9 cellular contexts compared by ENCODE assay signal in the genomic region with DNA sequence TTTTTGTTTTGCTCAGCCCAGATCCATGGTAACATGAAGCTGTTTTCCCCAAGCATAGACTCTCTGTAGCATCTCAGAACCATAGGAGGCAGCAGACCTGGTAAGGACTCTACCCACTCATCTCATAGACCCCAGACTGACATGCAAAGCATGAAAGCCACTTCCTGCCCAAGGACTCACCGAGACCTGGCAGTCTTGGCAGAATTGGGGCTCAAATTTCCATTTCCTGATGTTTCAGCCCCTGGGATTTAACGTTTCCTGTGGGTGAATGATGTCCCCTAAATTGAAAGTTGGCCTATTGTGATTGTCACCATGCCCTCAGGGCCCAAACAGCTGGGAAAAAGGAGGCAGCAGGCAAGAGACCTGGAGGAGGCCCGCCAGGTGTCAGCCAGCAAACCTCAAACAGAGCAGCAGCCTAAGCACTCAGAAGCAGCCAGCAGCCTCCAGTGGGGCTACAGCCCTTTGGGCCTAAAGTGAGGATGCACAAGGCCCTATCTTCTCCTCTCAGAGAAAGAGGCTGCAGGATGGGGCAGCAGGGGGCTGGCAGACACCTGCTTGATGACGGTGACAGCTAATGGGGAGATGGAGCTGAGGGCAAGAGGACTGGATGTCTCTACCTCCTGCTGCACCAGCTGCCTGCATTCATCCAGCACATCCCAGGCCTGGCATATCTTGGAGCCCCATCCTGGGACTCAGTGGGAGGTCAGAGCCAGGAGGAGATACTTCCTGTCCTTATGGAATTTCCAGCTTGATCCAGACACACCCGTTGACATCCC. TPM values are rescaled to one million over a fixed set of nuclear protein-coding genes. Genes with fewer than 3 reads are reported as not detected.
DNase-seq lines count a peak whose midpoint lies in the region; ATAC-seq, FAIRE-seq and TF ChIP-seq lines count a peak whose summit lies in the region.
"Had no signal": no experiment of that assay in that cellular context is flagged by ENCODE, and none has a peak within 500 bp of the region (broad histone marks: within the 10 kb centered on the region; RNA-seq: fewer than 3 reads in every experiment).

No MANE protein-coding gene starts in this region.

- no peaks in the 10 kb centered on the region for H3K4me1 ChIP-seq in uterus

- no peaks in the 10 kb centered on the region for H3K27me3 ChIP-seq in uterus

- intact Hi-C loops in uterus (cut with DNase I; ENCODE audit: low total_unique reads), result no loop called here

- peaks cover 16% of the 10 kb centered on the region for H3K4me1 Mint-ChIP-seq in activated CD4-positive, alpha-beta memory T cell treated with anti-CD3 and anti-CD28 coated beads, Interleukin-2, amount 10 ng/mL, durations not matched to agents 7 days and 5 days

- H3K4me3 ChIP-seq in uterus, result no peak overlapping the region

- TF ChIP-seq POLR2A in H54 (IDR thresholded peaks at IDR 0.05; ENCODE audit: low read depth, low read length), result no peak
- no peak for TF ChIP-seq POLR2A in uterus (IDR thresholded peaks at IDR 0.05)

- TF ChIP-seq CTCF in uterus (IDR thresholded peaks at IDR 0.05), result no peak

- no peaks in the 10 kb centered on the region for H3K36me3 ChIP-seq in uterus

- H3K27ac ChIP-seq in uterus, result no peak overlapping the region

- H3K9me3 Mint-ChIP-seq in activated CD4-positive, alpha-beta memory T cell treated with anti-CD3 and anti-CD28 coated beads, Interleukin-2, amount 10 ng/mL, durations not matched to agents 7 days and 5 days, result no peaks in the 10 kb centered on the region

- CTCF ChIA-PET in activated CD4-positive, alpha-beta memory T cell treated with anti-CD3 and anti-CD28 coated beads, Interleukin-2, amount 10 ng/mL, durations not matched to agents 7 days and 5 days (lab: Charles Lee), result interaction anchor here (1.4 kb wide), 1 partner anchor 31 kb away, joined by 4 read pairs; no protein-coding TSS in a partner anchor

- no peak overlapping the region for H3K27ac Mint-ChIP-seq in activated CD4-positive, alpha-beta memory T cell treated with anti-CD3 and anti-CD28 coated beads, Interleukin-2, amount 10 ng/mL, durations not matched to agents 7 days and 5 days

- H3K9me3 ChIP-seq in uterus, result no peaks in the 10 kb centered on the region

- POLR2A ChIA-PET in activated CD4-positive, alpha-beta memory T cell treated with anti-CD3 and anti-CD28 coated beads, Interleukin-2, amount 10 ng/mL, durations not matched to agents 7 days and 5 days (lab: Charles Lee), result no interaction called here

- peaks cover 12% of the 10 kb centered on the region for H3K27me3 Mint-ChIP-seq in activated CD4-positive, alpha-beta memory T cell treated with anti-CD3 and anti-CD28 coated beads, Interleukin-2, amount 10 ng/mL, durations not matched to agents 7 days and 5 days

- no peak overlapping the region for H3K4me3 Mint-ChIP-seq in activated CD4-positive, alpha-beta memory T cell treated with anti-CD3 and anti-CD28 coated beads, Interleukin-2, amount 10 ng/mL, durations not matched to agents 7 days and 5 days

- FAIRE-seq in H54 (lab: Jason Lieb, UNC) (no peak), frontal cortex (lab: Jason Lieb, UNC) (no peak)

- peak; percentile 12 for DNase-seq in COLO668 (lab: John Stamatoyannopoulos, UW; ENCODE audit: unreplicated experiment)
- peak; percentile 24 for DNase-seq in activated CD4-positive, alpha-beta memory T cell treated with anti-CD3 and anti-CD28 coated beads, Interleukin-2, amount 10 ng/mL, durations not matched to agents 7 days and 5 days
- no peak for DNase-seq in H54 (ENCODE audit: insufficient read length, low spot score)
- no peak for DNase-seq in NCI-H510A treated with DMSO at 0.1 percent for 48 hours (lab: John Stamatoyannopoulos, UW)
- DNase-seq in frontal cortex (ENCODE audit: low spot score in 2 of 2), result no peak
- DNase-seq in uterus, result no peak

- no peaks in the 10 kb centered on the region for H3K36me3 Mint-ChIP-seq in activated CD4-positive, alpha-beta memory T cell treated with anti-CD3 and anti-CD28 coated beads, Interleukin-2, amount 10 ng/mL, durations not matched to agents 7 days and 5 days (ENCODE audit: low read depth)

- ATAC-seq in GM19023 (IDR thresholded peaks at IDR 0.05; ENCODE audit: unreplicated experiment), result peak; percentile 89
- ATAC-seq in HG03025 (IDR thresholded peaks at IDR 0.05; ENCODE audit: low FRiP score, unreplicated experiment), result peak; percentile 82

RNA-seq across cellular contexts. Expression of a gene that starts 8.5 kb away (rescaled TPM):
- not detected for total RNA-seq in activated CD4-positive, alpha-beta memory T cell treated with anti-CD3 and anti-CD28 coated beads, Interleukin-2, amount 10 ng/mL, durations not matched to agents 7 days and 5 days
- not detected for total RNA-seq in frontal cortex
- total RNA-seq in uterus, result under 1 TPM in 1 of 4 donors, not detected in 3; 0.76 TPM
- total RNA-seq: renal cortical epithelial cell had no signal

RNA-seq across cellular contexts. Expression of a gene that starts 26.7 kb away (rescaled TPM):
- total RNA-seq in activated CD4-positive, alpha-beta memory T cell treated with anti-CD3 and anti-CD28 coated beads, Interleukin-2, amount 10 ng/mL, durations not matched to agents 7 days and 5 days, result not detected
- not detected for total RNA-seq in frontal cortex
- under 1 TPM in 1 of 4 donors, not detected in 3; 0.14 TPM for total RNA-seq in uterus
- total RNA-seq: renal cortical epithelial cell had no signal

RNA-seq across cellular contexts. Expression of a gene that starts 37.6 kb away (rescaled TPM):
- not detected for total RNA-seq in activated CD4-positive, alpha-beta memory T cell treated with anti-CD3 and anti-CD28 coated beads, Interleukin-2, amount 10 ng/mL, durations not matched to agents 7 days and 5 days
- not detected for total RNA-seq in frontal cortex
- total RNA-seq in uterus, result under 1 TPM in 1 of 4 donors, not detected in 3; 0.21 TPM
- total RNA-seq: renal cortical epithelial cell had no signal

RNA-seq across cellular contexts. Expression of a gene that starts 47.4 kb away (rescaled TPM):
- total RNA-seq in activated CD4-positive, alpha-beta memory T cell treated with anti-CD3 and anti-CD28 coated beads, Interleukin-2, amount 10 ng/mL, durations not matched to agents 7 days and 5 days, result not detected
- total RNA-seq in frontal cortex, result not detected
- total RNA-seq in uterus, result not detected
- total RNA-seq: renal cortical epithelial cell had no signal

Comparison
In these comparisons a context has a peak if more than half of its experiments do, and no peak if none do; other contexts are left out.
1. DNase-seq: peak in COLO668 (single experiment) and activated CD4-positive, alpha-beta memory T cell treated with anti-CD3 and anti-CD28 coated beads, Interleukin-2, amount 10 ng/mL, durations not matched to agents 7 days and 5 days (single experiment); none in H54 (single experiment), NCI-H510A treated with DMSO at 0.1 percent for 48 hours (single experiment), frontal cortex (0 of 2) and uterus (0 of 2).